Comparison of ENCODE assay signal across 1 cellular context in genomic region chr16:11629071-11630030, GRCh38.
TF ChIP-seq lines count a peak whose summit lies in the region.

No MANE protein-coding gene starts in this region.

TF ChIP-seq in GM12878, 131 proteins besides CTCF, POLR2A, EP300 and RAD21 (continued from another document):
- no peak for TF ChIP-seq PRDM15 (CRISPR knock-in tag; IDR thresholded peaks at IDR 0.05)
TF ChIP-seq in GM12878: peak in this region for 4.
